Comparison of ENCODE assay signal across 19 cellular contexts in genomic region chr2:67851946-67852345, GRCh38.
"Had no signal": no experiment of that assay in that cellular context is flagged by ENCODE, and none has a peak within 500 bp of the region (broad histone marks: within the 10 kb centered on the region; RNA-seq: fewer than 3 reads in every experiment).

No MANE protein-coding gene starts in this region.

- ATAC-seq: activated naive CD4-positive, alpha-beta T cell treated with anti-CD3 and anti-CD28 coated beads, Interleukin-2, amount 50 U/mL, for 72 hours; activated T-cell treated with anti-CD3 and anti-CD28 coated beads, Interleukin-2, amount 50 U/mL, for 72 hours; heart right ventricle; left ventricle myocardium superior; naive thymus-derived CD4-positive, alpha-beta T cell; right cardiac atrium; upper lobe of right lung had no signal

- DNase-seq: activated CD4-positive, alpha-beta T cell treated with anti-CD3 and anti-CD28 coated beads for 4 hours; activated CD4-positive, alpha-beta T cell treated with anti-CD3 and anti-CD28 coated beads, Interleukin-2, amount 50 U/mL, for 4 hours; activated naive CD4-positive, alpha-beta T cell; activated T-cell treated with anti-CD3 and anti-CD28 coated beads for 4 hours; activated T-cell treated with anti-CD3 and anti-CD28 coated beads, Interleukin-2, amount 50 U/mL, for 72 hours; central memory CD4-positive, alpha-beta T cell; colonic mucosa; effector CD8-positive, alpha-beta T cell; esophagus squamous epithelium; foreskin melanocyte; heart right ventricle; left ventricle myocardium superior; naive thymus-derived CD4-positive, alpha-beta T cell; right cardiac atrium; spleen; stimulated activated naive CD4-positive, alpha-beta T cell; tibial artery; upper lobe of right lung had no signal
